In the genomic region with DNA sequence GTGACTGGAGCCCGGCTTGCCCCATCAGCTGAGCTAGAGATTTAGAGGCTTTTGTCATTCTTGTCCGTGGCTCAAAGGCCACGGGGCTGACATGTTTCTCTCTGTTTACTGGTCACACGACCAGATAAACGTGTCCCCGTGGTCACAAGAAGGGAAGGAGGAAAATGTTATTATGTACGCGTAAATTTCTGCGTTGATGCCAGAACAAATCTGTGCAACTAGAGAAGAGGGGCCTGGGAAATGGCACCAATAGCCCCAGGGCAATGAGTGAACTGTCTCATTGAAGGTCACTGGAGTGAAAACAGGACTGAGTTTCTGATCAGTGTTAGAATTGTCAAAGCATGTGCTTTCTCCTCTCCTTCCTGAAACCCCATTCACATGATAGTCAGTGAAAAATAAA, we compare ENCODE assay signal across 24 cellular contexts. TPM values are rescaled to one million over a fixed set of nuclear protein-coding genes. Genes with fewer than 3 reads are reported as not detected.
DNase-seq lines count a peak whose midpoint lies in the region; ATAC-seq and TF ChIP-seq lines count a peak whose summit lies in the region.
"Had no signal": no experiment of that assay in that cellular context is flagged by ENCODE, and none has a peak within 500 bp of the region (broad histone marks: within the 10 kb centered on the region; RNA-seq: fewer than 3 reads in every experiment).

No MANE protein-coding gene starts in this region.

- no peaks in the 10 kb centered on the region for H3K36me3 ChIP-seq in BE2C
- peaks cover 93% of the 10 kb centered on the region for H3K36me3 ChIP-seq in CD4-positive, CD25-positive, alpha-beta regulatory T cell (ENCODE audit: control insufficient read depth, insufficient read depth, low read length)
- H3K36me3 ChIP-seq: MG63 had no signal

- H3K27me3 ChIP-seq in BE2C, result no peaks in the 10 kb centered on the region
- no peaks in the 10 kb centered on the region for H3K27me3 ChIP-seq in CD4-positive, CD25-positive, alpha-beta regulatory T cell (ENCODE audit: control insufficient read depth, insufficient read depth, low read length)
- H3K27me3 ChIP-seq: MG63 had no signal

- H3K27ac ChIP-seq in CD4-positive, CD25-positive, alpha-beta regulatory T cell (ENCODE audit: insufficient read depth, low read length, poor library complexity, severe bottlenecking), result no peak overlapping the region
- H3K27ac ChIP-seq: GM23248, RWPE1 had no signal

- H3K4me1 ChIP-seq in BE2C, result no peaks in the 10 kb centered on the region
- H3K4me1 ChIP-seq in CD4-positive, CD25-positive, alpha-beta regulatory T cell (ENCODE audit: control insufficient read depth, insufficient read depth, low read length, poor library complexity, severe bottlenecking), result no peaks in the 10 kb centered on the region

- H3K27me3 Mint-ChIP-seq in CD4-positive, CD25-positive, alpha-beta regulatory T cell, result no peaks in the 10 kb centered on the region
- H3K27me3 Mint-ChIP-seq in central memory CD8-positive, alpha-beta T cell, result no peaks in the 10 kb centered on the region
- no peaks in the 10 kb centered on the region for H3K27me3 Mint-ChIP-seq in memory B cell
- no peaks in the 10 kb centered on the region for H3K27me3 Mint-ChIP-seq in CD14-positive monocyte (ENCODE audit: low read depth in 3 of 3)
- H3K27me3 Mint-ChIP-seq: B cell had no signal

- peaks cover 0 to 2% (median 0%) of the 10 kb centered on the region in 7 donors for H3K9me3 Mint-ChIP-seq in CD4-positive, CD25-positive, alpha-beta regulatory T cell
- no peaks in the 10 kb centered on the region for H3K9me3 Mint-ChIP-seq in central memory CD8-positive, alpha-beta T cell
- H3K9me3 Mint-ChIP-seq in memory B cell, result no peaks in the 10 kb centered on the region
- peaks cover 0 to 1% (median 0%) of the 10 kb centered on the region in 7 donors for H3K9me3 Mint-ChIP-seq in CD14-positive monocyte

- DNase-seq in BE2C, result peak; percentile 51
- no peak for DNase-seq in CD4-positive, CD25-positive, alpha-beta regulatory T cell
- no peak for DNase-seq in central memory CD8-positive, alpha-beta T cell (ENCODE audit: low spot score in 2 of 2)
- DNase-seq in memory B cell (ENCODE audit: low spot score in 2 of 2), result no peak
- DNase-seq in CD14-positive monocyte (ENCODE audit: low spot score), result no peak
- DNase-seq: COR-L47, DMS53, GM23248, H7, IMR-90, KG1, MG63, NCI-H1105 treated with DMSO at 0.1 percent for 48 hours, NCI-H1694 treated with DMSO at 0.1 percent for 48 hours, NCI-H2081, NCI-H2227 treated with DMSO at 0.1 percent for 48 hours, NCI-H526 treated with DMSO at 0.1 percent for 48 hours, SHP77, SW 1271 had no signal

- intact Hi-C loops in CD14-positive monocyte (cut with micrococcal nuclease), result no loop called here

- no peak for TF ChIP-seq CTCF in BE2C (IDR thresholded peaks at IDR 0.05; ENCODE audit: low read depth, low read length)
- TF ChIP-seq CTCF in CD14-positive monocyte (IDR thresholded peaks at IDR 0.05), result no peak

- H3K27ac Mint-ChIP-seq in CD4-positive, CD25-positive, alpha-beta regulatory T cell, result peak overlapping the region in 2 of 3 donors; percentile 38 to 51
- peak overlapping the region; percentile 52 for H3K27ac Mint-ChIP-seq in central memory CD8-positive, alpha-beta T cell (ENCODE audit: low read depth)
- H3K27ac Mint-ChIP-seq in memory B cell (peak overlapping the region; percentile 50), CD14-positive monocyte (peak overlapping the region in 1 of 7 donors; percentile 26)

- H3K4me3 Mint-ChIP-seq in CD4-positive, CD25-positive, alpha-beta regulatory T cell, result no peak overlapping the region
- no peak overlapping the region for H3K4me3 Mint-ChIP-seq in central memory CD8-positive, alpha-beta T cell
- no peak overlapping the region for H3K4me3 Mint-ChIP-seq in memory B cell
- no peak overlapping the region for H3K4me3 Mint-ChIP-seq in CD14-positive monocyte
- H3K4me3 Mint-ChIP-seq: B cell had no signal

- H3K9me3 ChIP-seq in BE2C, result no peaks in the 10 kb centered on the region; the same call in 1 of the 2 replicates
- peaks cover 0 to under 1% of the 10 kb centered on the region in 2 experiments for H3K9me3 ChIP-seq in CD4-positive, CD25-positive, alpha-beta regulatory T cell (ENCODE audit: control insufficient read depth in 2 of 2, low read length in 2 of 2)
- H3K9me3 ChIP-seq: MG63 had no signal

- no peak for ATAC-seq in CD4-positive, CD25-positive, alpha-beta regulatory T cell (ENCODE audit: low read depth in 2 of 2)
- no peak for ATAC-seq in central memory CD8-positive, alpha-beta T cell (replicated peaks; ENCODE audit: extremely low read depth, poor library complexity, severe bottlenecking)
- ATAC-seq in memory B cell (ENCODE audit: low read depth) (no peak), HG03108 (IDR thresholded peaks at IDR 0.05; ENCODE audit: unreplicated experiment) (no peak), GM21717 (IDR thresholded peaks at IDR 0.05; ENCODE audit: unreplicated experiment) (no peak)

- peaks cover 54% of the 10 kb centered on the region for H3K36me3 Mint-ChIP-seq in CD4-positive, CD25-positive, alpha-beta regulatory T cell
- peaks cover 66% of the 10 kb centered on the region for H3K36me3 Mint-ChIP-seq in central memory CD8-positive, alpha-beta T cell (ENCODE audit: insufficient read depth)
- H3K36me3 Mint-ChIP-seq in memory B cell, result peaks cover 51% of the 10 kb centered on the region
- peaks cover 86 to 93% of the 10 kb centered on the region in 2 donors for H3K36me3 Mint-ChIP-seq in CD14-positive monocyte

- H3K4me3 ChIP-seq in BE2C (ENCODE audit: low read depth, low read length), result no peak overlapping the region
- no peak overlapping the region for H3K4me3 ChIP-seq in CD4-positive, CD25-positive, alpha-beta regulatory T cell (ENCODE audit: low read depth, low read length)
- H3K4me3 ChIP-seq: GM23248, MG63 had no signal

- peaks cover 0 to 5% (median 1%) of the 10 kb centered on the region in 4 donors for H3K4me1 Mint-ChIP-seq in CD4-positive, CD25-positive, alpha-beta regulatory T cell
- H3K4me1 Mint-ChIP-seq in central memory CD8-positive, alpha-beta T cell, result peaks cover 3% of the 10 kb centered on the region
- H3K4me1 Mint-ChIP-seq in memory B cell, result peaks cover 16% of the 10 kb centered on the region
- H3K4me1 Mint-ChIP-seq in CD14-positive monocyte, result no peaks in the 10 kb centered on the region

RNA-seq across cellular contexts. Expression of gene OAS2, which starts 25.3 kb away (rescaled TPM):
- polyA plus RNA-seq in BE2C (2012; ENCODE audit: insufficient read depth, insufficient read length, low read depth), result not detected
- total RNA-seq in CD4-positive, CD25-positive, alpha-beta regulatory T cell, result 82.2 TPM
- polyA plus RNA-seq in CD4-positive, CD25-positive, alpha-beta regulatory T cell, result 10 to 100 TPM; 58.2 to 82.2 (median 73.4) TPM
- polyA plus RNA-seq in CD14-positive monocyte, result 10 to 100 TPM; 40.1 to 55.9 TPM
- total RNA-seq: G401, H7 had no signal
- polyA plus RNA-seq: IMR-90 had no signal

RNA-seq across cellular contexts. Expression of gene DTX1, which starts 52.9 kb away (rescaled TPM):
- 11.9 TPM for polyA plus RNA-seq in BE2C (2012; ENCODE audit: insufficient read depth, insufficient read length, low read depth)
- total RNA-seq in CD4-positive, CD25-positive, alpha-beta regulatory T cell, result 7.8 TPM
- 1 to 10 TPM in 1 of 4 donors, under 1 TPM in 3; 0.64 to 1.1 (median 0.84) TPM for polyA plus RNA-seq in CD4-positive, CD25-positive, alpha-beta regulatory T cell
- under 1 TPM in 1 of 2 donors, not detected in 1; 0.04 TPM for polyA plus RNA-seq in CD14-positive monocyte
- total RNA-seq: GM23248, IMR-90 had no signal
- polyA plus RNA-seq: GM23248, IMR-90 had no signal
